16 cellular contexts compared by ENCODE assay signal in genomic region chr1:41539999-41540398, GRCh38. TPM values are rescaled to one million over a fixed set of nuclear protein-coding genes. Genes with fewer than 3 reads are reported as not detected.
A peak's percentile ranks its signal among the peaks of the same experiment; 100 is the strongest.
DNase-seq lines count a peak whose midpoint lies in the region; ATAC-seq, FAIRE-seq and TF ChIP-seq lines count a peak whose summit lies in the region.
"Had no signal": no experiment of that assay in that cellular context is flagged by ENCODE, and none has a peak within 500 bp of the region (broad histone marks: within the 10 kb centered on the region; RNA-seq: fewer than 3 reads in every experiment).

No MANE protein-coding gene starts in this region.

- H3K27me3 ChIP-seq in heart left ventricle (no peaks in the 10 kb centered on the region), K562 (ENCODE audit: control insufficient read depth in 2 of 2, insufficient read depth in 2 of 2, low read length in 2 of 2) (peaks cover 16 to 55% of the 10 kb centered on the region in 2 experiments), spleen (replicated peaks in 1 of 7) (no peaks in the 10 kb centered on the region)
- H3K27me3 ChIP-seq: BLaER1 treated with 17β-estradiol and CSF1 and Interleukin-3, amounts not matched to agents 10 nM and 100 nM; Peyer's patch had no signal

- TF ChIP-seq POLR2A in heart left ventricle (IDR thresholded peaks at IDR 0.05): no peak
- TF ChIP-seq POLR2A in K562 (conservative IDR thresholded peaks at IDR 0.05): no peak
- no peak for TF ChIP-seq POLR2A in spleen (IDR thresholded peaks at IDR 0.05)
- no peak for TF ChIP-seq POLR2A in GM18505 (IDR thresholded peaks at IDR 0.05; ENCODE audit: borderline replicate concordance, extremely low read depth, insufficient read depth, insufficient read length)

- H3K27ac ChIP-seq in heart left ventricle: no peak overlapping the region
- no peak overlapping the region for H3K27ac ChIP-seq in K562 (ENCODE audit: extremely low read depth, low read depth, low read length)
- no peak overlapping the region for H3K27ac ChIP-seq in spleen
- H3K27ac ChIP-seq: Peyer's patch had no signal

- WGBS in heart left ventricle, 4 donors: 96 to 98% (median 96%) methylated on average over 7 to 8 of the region's 8 CpGs
- 8% methylated on average over 7 of the region's 8 CpGs for WGBS in K562 (ENCODE audit: insufficient coverage, low coverage, missing lambda C conversion rate)
- 93 to 98% (median 95%) methylated on average over 8 of the region's 8 CpGs for WGBS in spleen, 5 donors

- DNase-seq in heart left ventricle (peak in 3 of 5 donors; percentile 3 to 12 (median 8)), Right ventricle myocardium superior (no peak), K562 (ENCODE audit: extremely low read depth in 1 of 4, low spot score in 3 of 4) (no peak), spleen (peak; percentile 67), GM10248 (ENCODE audit: extremely low spot score) (no peak)
- DNase-seq: EL, HCEC 1CT, NCI-H1417 treated with DMSO at 0.1 percent for 48 hours, NCI-H2029 treated with DMSO at 0.1 percent for 48 hours, NCI-H510A treated with DMSO at 0.1 percent for 48 hours, SIG-M5 had no signal

- H4K20me1 ChIP-seq in K562 (replicated peaks; ENCODE audit: control insufficient read depth, insufficient read depth, low read length): no peaks in the 10 kb centered on the region

- BruUV-seq in K562 (replicated peaks; lab: Mats Ljungman, UMichigan): no TSS peak

- no peak for TF ChIP-seq RAD21 in K562 (CRISPR knock-in tag; conservative IDR thresholded peaks at IDR 0.05 in 1 of 2, IDR thresholded peaks at IDR 0.05 in 1 of 2)

- no peaks in the 10 kb centered on the region for H3K79me2 ChIP-seq in K562 (ENCODE audit: control insufficient read depth, insufficient read depth, low read length)

- 0 out of 2 replicates have a peak overlapping the region, but pooled peaks have one; percentile 63 for H2AFZ ChIP-seq in K562 (ENCODE audit: low read depth, low read length)

- no peaks in the 10 kb centered on the region for H3K9me3 ChIP-seq in heart left ventricle
- no peaks in the 10 kb centered on the region; the same call in 1 of the 2 replicates for H3K9me3 ChIP-seq in K562 (replicated peaks; ENCODE audit: control insufficient read depth, insufficient read depth, low read depth, low read length)
- no peaks in the 10 kb centered on the region for H3K9me3 ChIP-seq in spleen
- H3K9me3 ChIP-seq: Peyer's patch had no signal

- no peak for FAIRE-seq in K562 (lab: Jason Lieb, UNC)

- CTCF ChIA-PET in K562 (lab: Yijun Ruan, JAX; ENCODE audit: low intra/inter-chr PET ratio): no interaction called here
- CTCF ChIA-PET in GM10248 (lab: Yijun Ruan, JAX): interaction anchor here (1.5 to 6.7 kb wide), 4 partner anchors 17 to 47 kb away, joined by 3 to 48 read pairs (median 6); no protein-coding TSS in a partner anchor

- H3K4me1 ChIP-seq in heart left ventricle (peaks cover 5 to 51% (median 28%) of the 10 kb centered on the region in 12 donors), K562 (replicated peaks in 1 of 2; ENCODE audit: control insufficient read depth in 2 of 2, insufficient read depth in 2 of 2, low read length in 2 of 2) (peaks cover 3 to 10% of the 10 kb centered on the region in 2 experiments; a peak in 3 of 5 replicates), spleen (peaks cover 7 to 32% (median 23%) of the 10 kb centered on the region in 6 donors)

- POLR2A ChIA-PET in K562 (lab: Yijun Ruan, JAX): interaction anchor here (0.6 to 0.8 kb wide), 2 partner anchors 76 to 722 kb away, joined by 3 read pairs; no protein-coding TSS in a partner anchor
- POLR2A ChIA-PET in GM10248 (lab: Yijun Ruan, JAX): no interaction called here

- H3K4me3 ChIP-seq in heart left ventricle (no peak overlapping the region), K562 (no peak overlapping the region), spleen (no peak overlapping the region)
- H3K4me3 ChIP-seq: BLaER1 treated with 17β-estradiol and CSF1 and Interleukin-3, amounts not matched to agents 10 nM and 100 nM; Peyer's patch had no signal

- H3K9ac ChIP-seq in K562 (ENCODE audit: insufficient read depth in 1 of 2, low read depth in 2 of 2, low read length in 2 of 2): no peak overlapping the region
- H3K9ac ChIP-seq: BLaER1 treated with 17β-estradiol and CSF1 and Interleukin-3, amounts not matched to agents 10 nM and 100 nM had no signal

- intact Hi-C loops in heart left ventricle (cut with DNase I): no loop called here
- intact Hi-C loops in Right ventricle myocardium superior (cut with DNase I): no loop called here
- intact Hi-C loops in K562 (cut with micrococcal nuclease): no loop called here
- intact Hi-C loops in spleen (cut with DNase I; ENCODE audit: low total_unique reads): no loop called here

- H3K9me1 ChIP-seq in K562 (ENCODE audit: control insufficient read depth, insufficient read depth, low read length): no peaks in the 10 kb centered on the region

- H3K36me3 ChIP-seq in heart left ventricle (peaks cover 0 to 4% (median 0%) of the 10 kb centered on the region in 9 donors), K562 (ENCODE audit: control insufficient read depth, insufficient read depth, low read length) (no peaks in the 10 kb centered on the region), spleen (peaks cover 0 to 26% (median 0%) of the 10 kb centered on the region in 6 donors)
- H3K36me3 ChIP-seq: Peyer's patch had no signal

- no peak overlapping the region for H3K4me2 ChIP-seq in K562 (ENCODE audit: insufficient read depth, low read length)

- TF ChIP-seq CTCF in heart left ventricle (IDR thresholded peaks at IDR 0.05) (no peak), K562 (IDR thresholded peaks at IDR 0.05 in 2 of 3, conservative IDR thresholded peaks at IDR 0.05 in 1 of 3; ENCODE audit: insufficient read depth in 2 of 3, low read depth in 1 of 3, low read length in 3 of 3) (no peak), spleen (IDR thresholded peaks at IDR 0.05 in 8 of 11, conservative IDR thresholded peaks at IDR 0.05 in 3 of 11) (no peak), GM10248 (IDR thresholded peaks at IDR 0.05; ENCODE audit: control extremely low read depth, extremely low read depth, low read depth, missing control alignments) (no peak)

- ATAC-seq in heart left ventricle (no peak), Right ventricle myocardium superior (ENCODE audit: poor library complexity) (no peak), K562 (0 out of 3 replicates have a peak, but pooled peaks have one; percentile 15), HG02610 (IDR thresholded peaks at IDR 0.05; ENCODE audit: unreplicated experiment) (no peak), GM18505 (IDR thresholded peaks at IDR 0.05; ENCODE audit: unreplicated experiment) (no peak)

- in situ Hi-C loops in K562 (cut with MboI): no loop called here

- no peak for TF ChIP-seq EP300 in K562 (IDR thresholded peaks at IDR 0.05; ENCODE audit: low read length)

TF ChIP-seq in K562, 482 proteins besides CTCF, POLR2A, EP300 and RAD21 (continues in another document):
- TF ChIP-seq, protein P1, sequence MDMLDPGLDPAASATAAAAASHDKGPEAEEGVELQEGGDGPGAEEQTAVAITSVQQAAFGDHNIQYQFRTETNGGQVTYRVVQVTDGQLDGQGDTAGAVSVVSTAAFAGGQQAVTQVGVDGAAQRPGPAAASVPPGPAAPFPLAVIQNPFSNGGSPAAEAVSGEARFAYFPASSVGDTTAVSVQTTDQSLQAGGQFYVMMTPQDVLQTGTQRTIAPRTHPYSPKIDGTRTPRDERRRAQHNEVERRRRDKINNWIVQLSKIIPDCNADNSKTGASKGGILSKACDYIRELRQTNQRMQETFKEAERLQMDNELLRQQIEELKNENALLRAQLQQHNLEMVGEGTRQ (CRISPR knock-in tag; IDR thresholded peaks at IDR 0.05): no peak
- TF ChIP-seq ZNF124 (CRISPR knock-in tag; IDR thresholded peaks at IDR 0.05) (no peak), RBM39 (optimal IDR thresholded peaks at IDR 0.05; ENCODE audit: low read depth, low read length) (no peak), CHAMP1 (IDR thresholded peaks at IDR 0.05) (no peak), XRCC5 (IDR thresholded peaks at IDR 0.05; ENCODE audit: low read depth, low read length) (no peak)

RNA-seq across cellular contexts. Expression of gene EDN2, which starts 55.5 kb away (rescaled TPM):
- total RNA-seq in heart left ventricle (1 to 10 TPM in 3 of 9 donors, under 1 TPM in 2, not detected in 4; 0.37 to 3.5 (median 1.9) TPM), Right ventricle myocardium superior (0.27 TPM), K562 (2014; rRNA removed) (not detected in 2 replicates), K562 (2014; rRNA removed; fragmentation: Illumina TruSeq; extraction: Trizol) (not detected in 2 replicates), K562 (2015; rRNA removed; fragmentation: Illumina TruSeq; extraction: Trizol) (not detected in 2 replicates), K562 (2021) (not detected in 2 replicates), spleen (not detected)
- polyA plus RNA-seq in heart left ventricle (1 to 10 TPM in 1 of 2 donors, under 1 TPM in 1; 0.23 to 2.6 TPM), K562 (2011; rRNA removed) (not detected in 2 replicates), K562 (2014; fragmentation: Illumina TruSeq; extraction: Trizol) (not detected in 2 replicates), K562 (2014; fragmentation: Nextera tagmentation; extraction: Ambion mirVana) (not detected), K562 (2014; rRNA removed) (not detected in 2 replicates), spleen (not detected)
- not detected in 2 replicates for total RNA-seq in K562 (2011; cell fraction: chromatin; rRNA removed; ENCODE audit: low replicate concordance)
- total RNA-seq in K562 (2011; cell fraction: nucleolus; rRNA removed): not detected in 2 replicates
- not detected in 2 replicates for total RNA-seq in K562 (2011; cell fraction: nucleoplasm; rRNA removed)
- polyA plus RNA-seq in K562 (2011; cell fraction: cytosol; rRNA removed): not detected in 2 replicates
- not detected in 2 replicates for polyA plus RNA-seq in K562 (2011; cell fraction: nucleus; rRNA removed)
- not detected in 2 replicates for polyA plus RNA-seq in K562 (2012)
- not detected in 2 replicates for polyA minus RNA-seq in K562 (2011; rRNA and poly(A)+ RNA removed)
- not detected in 2 replicates for polyA minus RNA-seq in K562 (2011; cell fraction: cytosol; rRNA and poly(A)+ RNA removed)
- not detected in 2 replicates for polyA minus RNA-seq in K562 (2011; cell fraction: nucleus; rRNA and poly(A)+ RNA removed)
- total RNA-seq: LHCN-M2 had no signal

Comparison
In these comparisons a context has a peak if more than half of its experiments do, and no peak if none do; other contexts are left out.
1. DNase-seq: peak in heart left ventricle (3 of 5) and spleen (single experiment); none in Right ventricle myocardium superior (single experiment), K562 (0 of 4) and GM10248 (single experiment).